In genomic region chr12:101407054-101407437, GRCh38 we compare ENCODE assay signal across 8 cellular contexts. TPM values are rescaled to one million over a fixed set of nuclear protein-coding genes. Genes with fewer than 3 reads are reported as not detected.
DNase-seq lines count a peak whose midpoint lies in the region; ATAC-seq and TF ChIP-seq lines count a peak whose summit lies in the region.

No MANE protein-coding gene starts in this region.

- H3K4me2 ChIP-seq in skeletal muscle satellite cell (ENCODE audit: low read length), result peak overlapping the region; percentile 94

- H3K36me3 ChIP-seq in CD8-positive, alpha-beta memory T cell (ENCODE audit: insufficient read depth, low read length), result peaks cover 3% of the 10 kb centered on the region
- H3K36me3 ChIP-seq in heart left ventricle, result peaks cover 0 to 9% (median under 1%) of the 10 kb centered on the region in 9 donors
- H3K36me3 ChIP-seq in skeletal muscle satellite cell (ENCODE audit: insufficient read depth, low read length), result no peaks in the 10 kb centered on the region

- CTCF ChIA-PET in CD8-positive, alpha-beta memory T cell (lab: Charles Lee), result interaction anchor here (0.7 to 1.3 kb wide), 5 partner anchors 14 to 431 kb away, joined by 3 to 4 read pairs (median 3); no protein-coding TSS in a partner anchor

- H3K9ac ChIP-seq in skeletal muscle satellite cell (ENCODE audit: low read depth, low read length), result peak overlapping the region; percentile 92

- no peaks in the 10 kb centered on the region for H3K9me3 ChIP-seq in CD8-positive, alpha-beta memory T cell (ENCODE audit: low read length)
- H3K9me3 ChIP-seq in heart left ventricle (no peaks in the 10 kb centered on the region), skeletal muscle satellite cell (replicated peaks; ENCODE audit: low read length) (no peaks in the 10 kb centered on the region)

- peak overlapping the region; percentile 74 to 99 (median 96) for H3K27ac Mint-ChIP-seq in CD8-positive, alpha-beta memory T cell
- H3K27ac Mint-ChIP-seq in activated T-helper 1 cell treated with anti-CD3 and anti-CD28 coated beads, Interleukin-12 subunit alpha, Interleukin-12 subunit beta, Interleukin-2, Interleukin-4 antibody, amounts not matched to agents 30 ng/mL and 10 ng/mL and 1 ng/mL, durations not matched to agents 14 hours and 24 hours and 36 hours, result peak overlapping the region; percentile 95

- H3K27ac ChIP-seq in CD8-positive, alpha-beta memory T cell (ENCODE audit: low read depth, low read length), result peak overlapping the region; percentile 88
- peak overlapping the region; percentile 79 to 97 (median 92) for H3K27ac ChIP-seq in heart left ventricle

- intact Hi-C loops in activated T-helper 1 cell treated with anti-CD3 and anti-CD28 coated beads, Interleukin-12 subunit alpha, Interleukin-12 subunit beta, Interleukin-2, Interleukin-4 antibody, amounts not matched to agents 30 ng/mL and 10 ng/mL and 1 ng/mL, durations not matched to agents 14 hours and 24 hours and 36 hours (cut with micrococcal nuclease), result loop anchor here (1.0 to 5.0 kb wide), 4 partner anchors 126 to 470 kb away; partner anchors contain the start of genes DRAM1, GNPTAB and UTP20
- intact Hi-C loops in heart left ventricle (cut with DNase I), result loop anchor here in 2 of 10 donors (5.0 to 10.0 kb wide), 3 partner anchors 348 to 425 kb away; partner anchors contain the start of gene GNPTAB (in 1 of the 2)

- TF ChIP-seq CTCF in heart left ventricle (IDR thresholded peaks at IDR 0.05), result no peak

- H3K9me3 Mint-ChIP-seq in CD8-positive, alpha-beta memory T cell, result no peaks in the 10 kb centered on the region
- no peaks in the 10 kb centered on the region for H3K9me3 Mint-ChIP-seq in activated T-helper 1 cell treated with anti-CD3 and anti-CD28 coated beads, Interleukin-12 subunit alpha, Interleukin-12 subunit beta, Interleukin-2, Interleukin-4 antibody, amounts not matched to agents 30 ng/mL and 10 ng/mL and 1 ng/mL, durations not matched to agents 14 hours and 24 hours and 36 hours

- no peaks in the 10 kb centered on the region for H3K27me3 ChIP-seq in CD8-positive, alpha-beta memory T cell (ENCODE audit: insufficient read depth, low read length, poor library complexity, severe bottlenecking)
- H3K27me3 ChIP-seq in heart left ventricle, result no peaks in the 10 kb centered on the region
- H3K27me3 ChIP-seq in skeletal muscle satellite cell (ENCODE audit: control insufficient read depth, insufficient read depth, low read length), result no peaks in the 10 kb centered on the region

- peaks cover 9% of the 10 kb centered on the region for H3K4me1 ChIP-seq in CD8-positive, alpha-beta memory T cell (ENCODE audit: insufficient read depth, low read length)
- H3K4me1 ChIP-seq in heart left ventricle (peaks cover 5 to 28% (median 18%) of the 10 kb centered on the region in 12 donors), skeletal muscle satellite cell (ENCODE audit: control insufficient read depth, insufficient read depth, low read length) (peaks cover 16% of the 10 kb centered on the region)

- H3K4me1 Mint-ChIP-seq in CD8-positive, alpha-beta memory T cell, result peaks cover 32 to 43% (median 40%) of the 10 kb centered on the region in 3 donors
- H3K4me1 Mint-ChIP-seq in activated T-helper 1 cell treated with anti-CD3 and anti-CD28 coated beads, Interleukin-12 subunit alpha, Interleukin-12 subunit beta, Interleukin-2, Interleukin-4 antibody, amounts not matched to agents 30 ng/mL and 10 ng/mL and 1 ng/mL, durations not matched to agents 14 hours and 24 hours and 36 hours (ENCODE audit: low read depth), result peaks cover 25% of the 10 kb centered on the region

- WGBS in heart left ventricle, 4 donors, result 0 to 1% (median 0%) methylated on average over 15 to 18 of the region's 18 CpGs

- DNase-seq in CD8-positive, alpha-beta memory T cell, result peak in 3 of 5 donors; percentile 1 to 43 (median 6)
- DNase-seq in HS-5 (ENCODE audit: low read depth) (peak; percentile 14), heart left ventricle (peak in 1 of 5 donors; percentile 65), COR-L47 (lab: John Stamatoyannopoulos, UW) (no peak), AG08396 (ENCODE audit: low spot score) (no peak)
- DNase-seq in activated T-helper 1 cell treated with anti-CD3 and anti-CD28 coated beads, Interleukin-12 subunit alpha, Interleukin-12 subunit beta, Interleukin-2, Interleukin-4 antibody, amounts not matched to agents 30 ng/mL and 10 ng/mL and 1 ng/mL, durations not matched to agents 14 hours and 24 hours and 36 hours (ENCODE audit: low spot score), result no peak

- ATAC-seq in GM19467 (IDR thresholded peaks at IDR 0.05; ENCODE audit: unreplicated experiment) (peak; percentile 20), heart left ventricle (peak in 1 of 4 donors; percentile 4)

- H3K4me3 ChIP-seq in CD8-positive, alpha-beta memory T cell (ENCODE audit: low read length), result peak overlapping the region; percentile 89
- H3K4me3 ChIP-seq in heart left ventricle, result peak overlapping the region; percentile 47 to 92 (median 78)
- peak overlapping the region; percentile 93 for H3K4me3 ChIP-seq in skeletal muscle satellite cell (ENCODE audit: low read length)

- H3K4me3 Mint-ChIP-seq in CD8-positive, alpha-beta memory T cell, result peak overlapping the region; percentile 92 to 100 (median 98)
- H3K4me3 Mint-ChIP-seq in activated T-helper 1 cell treated with anti-CD3 and anti-CD28 coated beads, Interleukin-12 subunit alpha, Interleukin-12 subunit beta, Interleukin-2, Interleukin-4 antibody, amounts not matched to agents 30 ng/mL and 10 ng/mL and 1 ng/mL, durations not matched to agents 14 hours and 24 hours and 36 hours, result peak overlapping the region; percentile 99

- H3K36me3 Mint-ChIP-seq in CD8-positive, alpha-beta memory T cell, result peaks cover 0 to 25% (median 0%) of the 10 kb centered on the region in 3 donors
- peaks cover 2% of the 10 kb centered on the region for H3K36me3 Mint-ChIP-seq in activated T-helper 1 cell treated with anti-CD3 and anti-CD28 coated beads, Interleukin-12 subunit alpha, Interleukin-12 subunit beta, Interleukin-2, Interleukin-4 antibody, amounts not matched to agents 30 ng/mL and 10 ng/mL and 1 ng/mL, durations not matched to agents 14 hours and 24 hours and 36 hours (ENCODE audit: low read depth)

- H3K27me3 Mint-ChIP-seq in CD8-positive, alpha-beta memory T cell, result peaks cover 0 to 4% of the 10 kb centered on the region in 2 donors
- peaks cover 5% of the 10 kb centered on the region for H3K27me3 Mint-ChIP-seq in activated T-helper 1 cell treated with anti-CD3 and anti-CD28 coated beads, Interleukin-12 subunit alpha, Interleukin-12 subunit beta, Interleukin-2, Interleukin-4 antibody, amounts not matched to agents 30 ng/mL and 10 ng/mL and 1 ng/mL, durations not matched to agents 14 hours and 24 hours and 36 hours (ENCODE audit: insufficient read depth)

- TF ChIP-seq POLR2A in heart left ventricle (IDR thresholded peaks at IDR 0.05), result no peak

- POLR2A ChIA-PET in CD8-positive, alpha-beta memory T cell (lab: Charles Lee), result no interaction called here

RNA-seq across cellular contexts. Expression of gene ARL1, which starts 0.5 kb away (rescaled TPM):
- 10 to 100 TPM; 71.1 to 74.4 TPM for total RNA-seq in CD8-positive, alpha-beta memory T cell
- polyA plus RNA-seq in CD8-positive, alpha-beta memory T cell, result 41.7 TPM
- 70.8 and 76.9 TPM in 2 replicates for total RNA-seq in activated T-helper 1 cell treated with anti-CD3 and anti-CD28 coated beads, Interleukin-12 subunit alpha, Interleukin-12 subunit beta, Interleukin-2, Interleukin-4 antibody, amounts not matched to agents 30 ng/mL and 10 ng/mL and 1 ng/mL, durations not matched to agents 14 hours and 24 hours and 36 hours
- total RNA-seq in heart left ventricle, result 100 to 1,000 TPM in 2 of 9 donors, 10 to 100 TPM in 7; 69.1 to 115 (median 93.7) TPM
- 10 to 100 TPM; 24.4 to 68.9 TPM for polyA plus RNA-seq in heart left ventricle
- total RNA-seq in skeletal muscle satellite cell (2012; rRNA removed), result 67.1 and 81.6 TPM in 2 replicates

Comparison
In these comparisons a context has a peak if more than half of its experiments do, and no peak if none do; other contexts are left out.
1. DNase-seq: peak in CD8-positive, alpha-beta memory T cell (3 of 5) and HS-5 (single experiment); none in activated T-helper 1 cell treated with anti-CD3 and anti-CD28 coated beads, Interleukin-12 subunit alpha, Interleukin-12 subunit beta, Interleukin-2, Interleukin-4 antibody, amounts not matched to agents 30 ng/mL and 10 ng/mL and 1 ng/mL, durations not matched to agents 14 hours and 24 hours and 36 hours (single experiment), COR-L47 (single experiment) and AG08396 (single experiment).
2. Peak in every context shown above with its lines, with median percentiles within 50 percentile points of each other: H3K4me3 ChIP-seq.